In genomic region chr14:51269634-51270033, GRCh38 we compare ENCODE assay signal across 27 cellular contexts.
"Had no signal": no experiment of that assay in that cellular context is flagged by ENCODE, and none has a peak within 500 bp of the region (broad histone marks: within the 10 kb centered on the region; RNA-seq: fewer than 3 reads in every experiment).

No MANE protein-coding gene starts in this region.

- H3K27ac ChIP-seq: foreskin keratinocyte, gastroesophageal sphincter, heart left ventricle, hepatocyte, left lung, neural progenitor cell, parathyroid adenoma, right lobe of liver, suprapubic skin, transverse colon, upper lobe of right lung, vagina had no signal

- H3K9me3 ChIP-seq: gastroesophageal sphincter, heart left ventricle, left lung, right lobe of liver, suprapubic skin, transverse colon, upper lobe of right lung, vagina had no signal

- H2AFZ ChIP-seq: hepatocyte, neural progenitor cell, parathyroid adenoma had no signal

- H3K9ac ChIP-seq: neural progenitor cell, parathyroid adenoma had no signal

- H3K27me3 Mint-ChIP-seq: naive thymus-derived CD4-positive, alpha-beta T cell; progenitor cell of endocrine pancreas; stimulated activated naive CD8-positive, alpha-beta T cell treated with anti-CD3 and anti-CD28 coated beads, Interleukin-15, amount 100 ng/mL, for 72 hours had no signal

- H3K27ac Mint-ChIP-seq: naive thymus-derived CD4-positive, alpha-beta T cell; nephron; neural progenitor cell; progenitor cell of endocrine pancreas; stimulated activated naive CD8-positive, alpha-beta T cell treated with anti-CD3 and anti-CD28 coated beads, Interleukin-15, amount 100 ng/mL, for 72 hours had no signal

- H3K4me1 ChIP-seq: foreskin keratinocyte, heart left ventricle, left lung, neural progenitor cell, parathyroid adenoma, right lobe of liver, suprapubic skin, transverse colon, upper lobe of right lung, vagina had no signal

- H3K9me3 Mint-ChIP-seq: naive thymus-derived CD4-positive, alpha-beta T cell; nephron; neural progenitor cell; stimulated activated naive CD8-positive, alpha-beta T cell treated with anti-CD3 and anti-CD28 coated beads, Interleukin-15, amount 100 ng/mL, for 72 hours had no signal

- H3K36me3 ChIP-seq: gastroesophageal sphincter, heart left ventricle, left lung, neural progenitor cell, right lobe of liver, suprapubic skin, transverse colon, upper lobe of right lung, vagina had no signal

- H3K4me3 Mint-ChIP-seq: naive thymus-derived CD4-positive, alpha-beta T cell; nephron; neural progenitor cell; stimulated activated naive CD8-positive, alpha-beta T cell treated with anti-CD3 and anti-CD28 coated beads, Interleukin-15, amount 100 ng/mL, for 72 hours had no signal

- H3K79me2 ChIP-seq: hepatocyte, parathyroid adenoma had no signal

- H3K4me1 Mint-ChIP-seq: naive thymus-derived CD4-positive, alpha-beta T cell; nephron; neural progenitor cell; stimulated activated naive CD8-positive, alpha-beta T cell treated with anti-CD3 and anti-CD28 coated beads, Interleukin-15, amount 100 ng/mL, for 72 hours had no signal

- H3K4me2 ChIP-seq: hepatocyte, neural progenitor cell, smooth muscle cell had no signal

- ATAC-seq: foreskin keratinocyte; gastroesophageal sphincter; heart left ventricle; left cardiac atrium; left lung; naive thymus-derived CD4-positive, alpha-beta T cell; right lobe of liver; stimulated activated naive CD8-positive, alpha-beta T cell treated with anti-CD3 and anti-CD28 coated beads, Interleukin-15, amount 100 ng/mL, for 72 hours; upper lobe of right lung had no signal

- H3K27me3 ChIP-seq: dorsolateral prefrontal cortex, foreskin keratinocyte, gastroesophageal sphincter, heart left ventricle, hepatocyte, left lung, neural progenitor cell, right lobe of liver, suprapubic skin, transverse colon, upper lobe of right lung, vagina had no signal

- H3K4me3 ChIP-seq: dorsolateral prefrontal cortex, gastroesophageal sphincter, heart left ventricle, hepatocyte, left lung, neural progenitor cell, right lobe of liver, smooth muscle cell, suprapubic skin, transverse colon, upper lobe of right lung, vagina had no signal

- DNase-seq: dorsolateral prefrontal cortex; effector CD4-positive, alpha-beta T cell; foreskin keratinocyte; heart left ventricle; left cardiac atrium; left lung; mesendoderm; midbrain; naive thymus-derived CD4-positive, alpha-beta T cell; right lobe of liver; stimulated activated CD4-positive, alpha-beta T cell treated with anti-CD3 and anti-CD28 coated beads, Interleukin-12 subunit alpha, Interleukin-12 subunit beta, amount 100 ng/mL, for 4 hours; stimulated activated CD4-positive, alpha-beta T cell treated with anti-CD3 and anti-CD28 coated beads, Interleukin-1b, Interleukin-23, amount 100 ng/mL, for 48 hours; stimulated activated CD4-positive, alpha-beta T cell treated with anti-CD3 and anti-CD28 coated beads, Interleukin-4, amount 100 ng/mL, for 1 hour; stimulated activated CD8-positive, alpha-beta memory T cell treated with anti-CD3 and anti-CD28 coated beads, Interleukin-4, amount 100 ng/mL, for 48 hours; stimulated activated naive CD4-positive, alpha-beta T cell; stimulated activated naive CD8-positive, alpha-beta T cell treated with anti-CD3 and anti-CD28 coated beads, Interleukin-15, amount 100 ng/mL, for 72 hours; transverse colon; upper lobe of right lung had no signal
